20 cellular contexts compared by ENCODE assay signal in the genomic region with DNA sequence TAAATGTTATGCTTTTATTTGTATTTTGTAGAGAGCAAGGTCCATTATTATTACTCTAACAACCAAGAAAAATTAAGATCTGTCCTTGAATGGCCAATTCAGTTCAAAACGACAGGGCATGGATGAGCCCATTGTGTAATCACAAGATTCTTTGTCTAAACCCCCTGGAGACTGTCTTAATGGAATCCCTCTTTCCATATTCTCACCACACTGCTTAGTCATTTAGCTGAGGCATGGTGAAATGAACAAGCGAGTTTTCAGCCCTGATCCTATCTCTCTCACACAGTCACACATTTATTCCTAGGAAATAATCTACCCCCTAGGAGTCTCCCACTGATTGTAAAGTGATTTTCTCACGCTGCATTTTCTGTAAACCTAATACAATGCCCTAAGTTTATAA.
DNase-seq lines count a peak whose midpoint lies in the region; ATAC-seq, FAIRE-seq and TF ChIP-seq lines count a peak whose summit lies in the region.
"Had no signal": no experiment of that assay in that cellular context is flagged by ENCODE, and none has a peak within 500 bp of the region (broad histone marks: within the 10 kb centered on the region; RNA-seq: fewer than 3 reads in every experiment).

No MANE protein-coding gene starts in this region.

- FAIRE-seq in urothelium cell line (lab: Jason Lieb, UNC) = no peak

- H3K4me3 ChIP-seq in HUES64 (ENCODE audit: low read length) = no peak overlapping the region
- H3K4me3 ChIP-seq in adipocyte (ENCODE audit: low read length) = peak overlapping the region; percentile 62
- H3K4me3 ChIP-seq: ovary, spleen had no signal

- H3K9me3 ChIP-seq in HUES64 (ENCODE audit: insufficient read depth, low read depth, low read length) (no peaks in the 10 kb centered on the region), adipocyte (ENCODE audit: control insufficient read depth, low read length) (no peaks in the 10 kb centered on the region)
- H3K9me3 ChIP-seq: ovary had no signal

- DNase-seq in adipocyte (ENCODE audit: low read depth) (peak; percentile 38), foreskin keratinocyte (peak in 1 of 2 donors; percentile 62), urothelium cell line (ENCODE audit: low spot score) (peak; percentile 42), Ammon's horn (ENCODE audit: low spot score) (no peak), DMS 273 (lab: John Stamatoyannopoulos, UW; ENCODE audit: unreplicated experiment) (no peak)
- DNase-seq: activated B cell treated with CpG ODN at 0.5 μM for 24 hours; activated CD8-positive, alpha-beta memory T cell treated with anti-CD3 and anti-CD28 coated beads, Interleukin-2, amount 10 ng/mL, durations not matched to agents 7 days and 5 days; activated gamma-delta T cell; CD4-positive, CD25-positive, alpha-beta regulatory T cell; DND-41; effector memory CD4-positive, alpha-beta T cell; left cardiac atrium; NCI-H1694 treated with DMSO at 0.1 percent for 48 hours; NCI-H524 treated with DMSO at 0.1 percent for 48 hours; ovary; spleen; stimulated activated naive CD8-positive, alpha-beta T cell treated with anti-CD3 and anti-CD28 coated beads, Interleukin-15, amount 100 ng/mL, for 72 hours had no signal

- H3K36me3 ChIP-seq in HUES64 (ENCODE audit: insufficient read depth, low read length) = no peaks in the 10 kb centered on the region
- H3K36me3 ChIP-seq in adipocyte (ENCODE audit: control insufficient read depth, insufficient read depth, low read length, severe bottlenecking) = no peaks in the 10 kb centered on the region
- H3K36me3 ChIP-seq: ovary, spleen had no signal

- no peaks in the 10 kb centered on the region for H3K27me3 ChIP-seq in HUES64 (ENCODE audit: insufficient read depth, low read length)
- no peaks in the 10 kb centered on the region for H3K27me3 ChIP-seq in adipocyte (replicated peaks; ENCODE audit: control insufficient read depth, insufficient read depth, low read length)
- H3K27me3 ChIP-seq in foreskin keratinocyte = no peaks in the 10 kb centered on the region
- H3K27me3 ChIP-seq: ovary, spleen had no signal

- H3K4me1 ChIP-seq in HUES64 (ENCODE audit: insufficient read depth, low read length) (peaks cover 26% of the 10 kb centered on the region), adipocyte (ENCODE audit: control insufficient read depth, insufficient read depth, low read length) (peaks cover 17% of the 10 kb centered on the region), foreskin keratinocyte (no peaks in the 10 kb centered on the region)
- H3K4me1 ChIP-seq: spleen had no signal

- 29% methylated on average over 2 of the region's 3 CpGs for WGBS in HUES64

- H3K9ac ChIP-seq in HUES64 (ENCODE audit: low read depth, low read length) (peak overlapping the region; percentile 9; the same call in 1 of the 2 replicates), adipocyte (ENCODE audit: low read length) (peak overlapping the region; percentile 30)

- H3K27ac ChIP-seq in HUES64 (ENCODE audit: low read depth, low read length) (peak overlapping the region; percentile 61), foreskin keratinocyte (no peak overlapping the region)
- H3K27ac ChIP-seq: ovary, RWPE1, spleen had no signal

- ATAC-seq in foreskin keratinocyte (peak; percentile 48), GM21717 (IDR thresholded peaks at IDR 0.05; ENCODE audit: unreplicated experiment) (no peak)
- ATAC-seq: activated CD8-positive, alpha-beta memory T cell treated with anti-CD3 and anti-CD28 coated beads, Interleukin-2, amount 10 ng/mL, durations not matched to agents 7 days and 5 days; left cardiac atrium; stimulated activated naive CD8-positive, alpha-beta T cell treated with anti-CD3 and anti-CD28 coated beads, Interleukin-15, amount 100 ng/mL, for 72 hours had no signal

- TF ChIP-seq CTCF in foreskin keratinocyte (conservative IDR thresholded peaks at IDR 0.05) = no peak

Comparison
In these comparisons a context has a peak if more than half of its experiments do, and no peak if none do; other contexts are left out.
1. DNase-seq: peak in adipocyte (single experiment) and urothelium cell line (single experiment); none in Ammon's horn (single experiment) and DMS 273 (single experiment).